12 cellular contexts compared by ENCODE assay signal in the genomic region with DNA sequence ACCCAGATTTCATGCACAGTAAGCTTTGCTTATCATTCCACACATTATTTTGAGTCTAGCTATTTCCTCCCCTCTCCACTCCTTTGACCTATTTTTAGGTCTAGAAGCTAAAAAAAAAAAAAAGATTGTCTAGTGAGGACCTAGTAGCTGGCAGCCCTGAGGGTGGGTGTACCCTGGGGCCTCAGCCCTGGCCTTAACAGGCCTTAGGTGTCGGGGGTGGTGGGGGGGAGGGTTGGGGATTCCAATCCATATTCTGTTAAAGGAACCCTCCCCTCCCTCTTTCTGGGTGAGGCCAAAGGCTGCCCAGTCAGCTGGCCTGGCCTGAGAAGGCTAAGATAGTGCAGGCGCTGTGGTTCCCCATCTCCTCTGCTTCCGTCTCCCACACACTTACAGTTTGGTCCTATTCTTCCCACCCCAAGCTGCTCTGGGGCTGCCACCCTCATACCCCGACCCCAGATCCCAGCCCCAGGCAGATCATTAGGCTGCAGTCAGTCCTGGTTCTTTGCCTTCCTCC.
DNase-seq lines count a peak whose midpoint lies in the region; ATAC-seq and TF ChIP-seq lines count a peak whose summit lies in the region.
"Had no signal": no experiment of that assay in that cellular context is flagged by ENCODE, and none has a peak within 500 bp of the region (broad histone marks: within the 10 kb centered on the region; RNA-seq: fewer than 3 reads in every experiment).

No MANE protein-coding gene starts in this region.

- H3K9me3 ChIP-seq in GM23248 (ENCODE audit: low read depth) (no peaks in the 10 kb centered on the region), thyroid gland (no peaks in the 10 kb centered on the region)
- H3K9me3 ChIP-seq: psoas muscle had no signal

- H3K36me3 ChIP-seq in GM23248 (ENCODE audit: low read depth): no peaks in the 10 kb centered on the region
- no peaks in the 10 kb centered on the region for H3K36me3 ChIP-seq in thyroid gland

- H3K27me3 ChIP-seq in GM23248 (replicated peaks; ENCODE audit: insufficient read depth) (no peaks in the 10 kb centered on the region), thyroid gland (no peaks in the 10 kb centered on the region)

- ATAC-seq in GM19395 (IDR thresholded peaks at IDR 0.05; ENCODE audit: unreplicated experiment) (no peak), HG02610 (IDR thresholded peaks at IDR 0.05; ENCODE audit: unreplicated experiment) (no peak)
- ATAC-seq: psoas muscle had no signal

- H3K9ac ChIP-seq in GM23248: no peak overlapping the region

- in situ Hi-C loops in GM23248 (cut with MboI): no loop called here
- in situ Hi-C loops in astrocyte of the spinal cord (cut with HindIII; ENCODE audit: low sequenced_read_pairs): no loop called here

- peak overlapping the region; percentile 51; the same call in 1 of the 2 replicates for H2AFZ ChIP-seq in GM23248

- H3K79me2 ChIP-seq in GM23248 (ENCODE audit: insufficient read depth): no peaks in the 10 kb centered on the region

- H3K27ac ChIP-seq in GM23248 (0 out of 2 replicates have a peak overlapping the region, but pooled peaks have one; percentile 20), thyroid gland (peak overlapping the region; percentile 54 to 71 (median 69))
- H3K27ac ChIP-seq: psoas muscle had no signal

- H3F3A ChIP-seq in GM23248 (ENCODE audit: insufficient read depth): no peaks in the 10 kb centered on the region

- TF ChIP-seq CTCF in astrocyte of the spinal cord (IDR thresholded peaks at IDR 0.05; ENCODE audit: low read depth, low read length) (no peak), thyroid gland (IDR thresholded peaks at IDR 0.05) (no peak)

- intact Hi-C loops in thyroid gland (cut with DNase I): no loop called here

- no peak for TF ChIP-seq POLR2A in thyroid gland (IDR thresholded peaks at IDR 0.05)

- peak overlapping the region; percentile 5 for H3K4me2 ChIP-seq in GM23248 (ENCODE audit: unreplicated experiment)

- no peak overlapping the region for H3K4me3 ChIP-seq in GM23248
- no peak overlapping the region for H3K4me3 ChIP-seq in astrocyte of the spinal cord (ENCODE audit: low read depth, low read length)
- no peak overlapping the region for H3K4me3 ChIP-seq in thyroid gland (replicated peaks in 1 of 3)
- H3K4me3 ChIP-seq: psoas muscle had no signal

- H3K9me2 ChIP-seq in GM23248 (ENCODE audit: insufficient read depth): no peaks in the 10 kb centered on the region

- 16 to 63% methylated on average over 2 to 4 of the region's 4 CpGs for WGBS in GM23248 (ENCODE audit: low coverage in 1 of 2, low lambda C conversion rate in 2 of 2, missing lambda C conversion rate in 2 of 2), 2 experiments
- 55 to 73% methylated on average over 4 of the region's 4 CpGs for WGBS in thyroid gland, 2 donors

- H4K20me1 ChIP-seq in GM23248 (ENCODE audit: insufficient read depth): no peaks in the 10 kb centered on the region

- H3K4me1 ChIP-seq in GM23248 (ENCODE audit: insufficient read depth) (peaks cover 22% of the 10 kb centered on the region), thyroid gland (peaks cover 14 to 37% of the 10 kb centered on the region in 2 donors)
- H3K4me1 ChIP-seq: psoas muscle had no signal

- DNase-seq in GM23248 (peak; percentile 60), astrocyte of the spinal cord (ENCODE audit: low read depth, low spot score) (peak; percentile 23), hepatic stellate cell (ENCODE audit: low spot score) (peak; percentile 73), thyroid gland (peak; percentile 39 to 40), NCI-H146 treated with DMSO at 0.1 percent for 48 hours (lab: John Stamatoyannopoulos, UW; ENCODE audit: unreplicated experiment) (no peak)
- DNase-seq: activated CD4-positive, CD25-positive, alpha-beta regulatory T cell treated with anti-CD3 and anti-CD28 coated beads, Interleukin-2, amount 50 U/mL, for 72 hours; activated naive CD8-positive, alpha-beta T cell treated with anti-CD3 and anti-CD28 coated beads for 36 hours; CD4-positive, alpha-beta T cell; NCI-H1048; psoas muscle had no signal
